ENCODE assay signal across 10 cellular contexts in genomic region chr11:26947379-26947844, GRCh38. TPM values are rescaled to one million over a fixed set of nuclear protein-coding genes. Genes with fewer than 3 reads are reported as not detected.
DNase-seq lines count a peak whose midpoint lies in the region; ATAC-seq and TF ChIP-seq lines count a peak whose summit lies in the region.
"Had no signal": no experiment of that assay in that cellular context is flagged by ENCODE, and none has a peak within 500 bp of the region (broad histone marks: within the 10 kb centered on the region; RNA-seq: fewer than 3 reads in every experiment).

No MANE protein-coding gene starts in this region.

- H3K27me3 ChIP-seq in adipocyte (replicated peaks; ENCODE audit: control insufficient read depth, insufficient read depth, low read length) (no peaks in the 10 kb centered on the region), psoas muscle (ENCODE audit: insufficient read depth in 3 of 3, low read length in 2 of 3) (no peaks in the 10 kb centered on the region)

- H3K9me3 ChIP-seq in adipocyte (ENCODE audit: control insufficient read depth, low read length) (no peaks in the 10 kb centered on the region), psoas muscle (no peaks in the 10 kb centered on the region)

- 19 to 30% (median 20%) methylated on average over 2 of the region's 2 CpGs for WGBS in psoas muscle, 3 donors

- DNase-seq in AG10803 (ENCODE audit: low read depth): peak; percentile 100
- peak; percentile 98 for DNase-seq in adipocyte (ENCODE audit: low read depth)
- DNase-seq in foreskin melanocyte: peak; percentile 13
- DNase-seq in psoas muscle: peak; percentile 32 to 52
- DNase-seq in activated CD4-positive, CD25-positive, alpha-beta regulatory T cell (lab: John Stamatoyannopoulos, UW): no peak
- no peak for DNase-seq in activated CD8-positive, alpha-beta memory T cell treated with anti-CD3 and anti-CD28 coated beads for 24 hours
- DNase-seq in cerebellar nuclear complex (lab: John Stamatoyannopoulos, UW): no peak
- no peak for DNase-seq in COR-L47 (lab: John Stamatoyannopoulos, UW)
- DNase-seq: activated gamma-delta T cell, NCI-H524 had no signal

- no peak overlapping the region for H3K27ac ChIP-seq in psoas muscle

- H3K36me3 ChIP-seq in adipocyte (ENCODE audit: control insufficient read depth, insufficient read depth, low read length, severe bottlenecking): no peaks in the 10 kb centered on the region
- H3K36me3 ChIP-seq in psoas muscle (ENCODE audit: insufficient read depth in 1 of 2, low read depth in 1 of 2): no peaks in the 10 kb centered on the region

- H3K4me1 ChIP-seq in adipocyte (ENCODE audit: control insufficient read depth, insufficient read depth, low read length): peaks cover 81% of the 10 kb centered on the region
- H3K4me1 ChIP-seq in psoas muscle: no peaks in the 10 kb centered on the region

- H3K4me3 ChIP-seq in AG10803 (ENCODE audit: low read length) (no peak overlapping the region), adipocyte (ENCODE audit: low read length) (no peak overlapping the region), psoas muscle (no peak overlapping the region)

- TF ChIP-seq CTCF in AG10803 (conservative IDR thresholded peaks at IDR 0.05; ENCODE audit: low read length) (no peak), psoas muscle (IDR thresholded peaks at IDR 0.05) (no peak)

- peak; percentile 46 to 86 (median 78) for ATAC-seq in psoas muscle

- H3K9ac ChIP-seq in adipocyte (ENCODE audit: low read length): peak overlapping the region; percentile 51

- intact Hi-C loops in psoas muscle (cut with DNase I): loop anchor here in 1 of 2 donors (2.0 kb wide), 1 partner anchor 73 kb away; no protein-coding TSS in a partner anchor

RNA-seq across cellular contexts. Expression of gene FIBIN, which starts 46.5 kb away (rescaled TPM):
- total RNA-seq in psoas muscle: 1 to 10 TPM; 3.0 to 8.9 (median 5.1) TPM
- polyA plus RNA-seq in psoas muscle: 1 to 10 TPM; 4.0 to 7.2 (median 4.9) TPM

Comparison
In these comparisons a context has a peak if more than half of its experiments do, and no peak if none do; other contexts are left out.
1. DNase-seq: peak in AG10803 (single experiment), adipocyte (single experiment), foreskin melanocyte (single experiment) and psoas muscle (2 of 2); none in activated CD4-positive, CD25-positive, alpha-beta regulatory T cell (0 of 4), activated CD8-positive, alpha-beta memory T cell treated with anti-CD3 and anti-CD28 coated beads for 24 hours (single experiment), cerebellar nuclear complex (0 of 2) and COR-L47 (single experiment).